ENCODE assay signal across 19 cellular contexts in the genomic region with DNA sequence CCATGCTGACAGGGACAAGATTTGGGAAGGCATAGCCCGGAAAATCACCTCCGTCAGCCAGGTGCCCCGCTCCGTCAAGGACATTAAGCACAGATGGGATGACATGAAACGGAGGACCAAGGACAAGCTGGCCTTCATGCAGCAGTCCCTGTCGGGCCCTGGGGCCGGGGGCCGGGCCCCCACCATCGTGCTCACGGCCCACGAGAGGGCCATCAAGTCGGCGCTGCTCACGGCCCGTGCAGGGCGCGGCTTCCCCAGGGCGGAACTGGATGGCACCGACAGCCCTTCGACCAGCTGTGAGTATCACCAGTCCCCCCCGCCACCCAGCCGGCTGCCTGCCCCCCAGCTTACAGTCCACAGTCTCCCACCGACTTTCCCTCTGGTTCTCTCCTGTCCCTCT.
DNase-seq lines count a peak whose midpoint lies in the region; ATAC-seq and TF ChIP-seq lines count a peak whose summit lies in the region.
"Had no signal": no experiment of that assay in that cellular context is flagged by ENCODE, and none has a peak within 500 bp of the region (broad histone marks: within the 10 kb centered on the region; RNA-seq: fewer than 3 reads in every experiment).

No MANE protein-coding gene starts in this region.

- H3K9me3 Mint-ChIP-seq in activated CD8-positive, alpha-beta T cell treated with anti-CD3 and anti-CD28 coated beads for 36 hours = no peaks in the 10 kb centered on the region
- H3K9me3 Mint-ChIP-seq: activated CD4-positive, alpha-beta T cell treated with anti-CD3 and anti-CD28 coated beads, Interleukin-2, amount 10 ng/mL, durations not matched to agents 24 days and 14 days; IgD-negative memory B cell; naive thymus-derived CD8-positive, alpha-beta T cell had no signal

- H4K8ac ChIP-seq in neuronal stem cell (ENCODE audit: low read depth, low read length) = no peak overlapping the region

- H3K27me3 ChIP-seq in adrenal gland = no peaks in the 10 kb centered on the region
- no peaks in the 10 kb centered on the region for H3K27me3 ChIP-seq in esophagus (ENCODE audit: control insufficient read depth in 1 of 2, insufficient read depth in 2 of 2, low read length in 2 of 2)
- no peaks in the 10 kb centered on the region for H3K27me3 ChIP-seq in neuronal stem cell (ENCODE audit: control insufficient read depth in 3 of 3, insufficient read depth in 3 of 3, low read depth in 1 of 3, low read length in 3 of 3)
- no peaks in the 10 kb centered on the region for H3K27me3 ChIP-seq in thoracic aorta (replicated peaks; ENCODE audit: insufficient read depth)
- H3K27me3 ChIP-seq: colonic mucosa had no signal

- H2BK12ac ChIP-seq in neuronal stem cell (ENCODE audit: low read length) = no peak overlapping the region

- H2AFZ ChIP-seq in neuronal stem cell (ENCODE audit: low read length) = peak overlapping the region; percentile 99

- no peaks in the 10 kb centered on the region for H3K79me1 ChIP-seq in neuronal stem cell (ENCODE audit: low read depth, low read length)

- H2BK120ac ChIP-seq in neuronal stem cell (ENCODE audit: low read depth, low read length) = no peak overlapping the region

- no peak overlapping the region for H3K4me3 Mint-ChIP-seq in activated CD8-positive, alpha-beta T cell treated with anti-CD3 and anti-CD28 coated beads for 36 hours
- H3K4me3 Mint-ChIP-seq: activated CD4-positive, alpha-beta T cell treated with anti-CD3 and anti-CD28 coated beads, Interleukin-2, amount 10 ng/mL, durations not matched to agents 24 days and 14 days; IgD-negative memory B cell; naive thymus-derived CD8-positive, alpha-beta T cell had no signal

- peak overlapping the region; percentile 26 for H3K9ac ChIP-seq in neuronal stem cell (ENCODE audit: low read depth, low read length, poor library complexity)

- H3K27me3 Mint-ChIP-seq in activated CD8-positive, alpha-beta T cell treated with anti-CD3 and anti-CD28 coated beads for 36 hours = no peaks in the 10 kb centered on the region
- H3K27me3 Mint-ChIP-seq: activated CD4-positive, alpha-beta T cell treated with anti-CD3 and anti-CD28 coated beads, Interleukin-2, amount 10 ng/mL, durations not matched to agents 24 days and 14 days; IgD-negative memory B cell; naive thymus-derived CD8-positive, alpha-beta T cell had no signal

- POLR2A ChIA-PET in activated CD8-positive, alpha-beta T cell treated with anti-CD3 and anti-CD28 coated beads for 36 hours (lab: Charles Lee) = interaction anchor here (1.0 kb wide), 1 partner anchor 100 kb away, joined by 3 read pairs; no protein-coding TSS in a partner anchor

- no peak overlapping the region for H3K27ac Mint-ChIP-seq in activated CD8-positive, alpha-beta T cell treated with anti-CD3 and anti-CD28 coated beads for 36 hours
- H3K27ac Mint-ChIP-seq: activated CD4-positive, alpha-beta T cell treated with anti-CD3 and anti-CD28 coated beads, Interleukin-2, amount 10 ng/mL, durations not matched to agents 24 days and 14 days; IgD-negative memory B cell had no signal

- H2AK5ac ChIP-seq in neuronal stem cell (ENCODE audit: low read depth, low read length) = no peak overlapping the region

- no peak overlapping the region for H2BK5ac ChIP-seq in neuronal stem cell (ENCODE audit: low read length)

- no peak overlapping the region for H3K4ac ChIP-seq in neuronal stem cell (ENCODE audit: low read length)

- H3K23ac ChIP-seq in neuronal stem cell (ENCODE audit: low read depth, low read length, poor library complexity) = no peak overlapping the region

- H3K4me1 Mint-ChIP-seq in activated CD8-positive, alpha-beta T cell treated with anti-CD3 and anti-CD28 coated beads for 36 hours (ENCODE audit: low read depth) = no peaks in the 10 kb centered on the region
- H3K4me1 Mint-ChIP-seq: activated CD4-positive, alpha-beta T cell treated with anti-CD3 and anti-CD28 coated beads, Interleukin-2, amount 10 ng/mL, durations not matched to agents 24 days and 14 days had no signal

- no peak overlapping the region for H4K91ac ChIP-seq in neuronal stem cell (ENCODE audit: low read depth, low read length, poor library complexity)

- H3K36me3 ChIP-seq in adrenal gland (replicated peaks in 1 of 2) (peaks cover 0 to 14% of the 10 kb centered on the region in 2 donors), esophagus (ENCODE audit: control insufficient read depth in 2 of 2, insufficient read depth in 2 of 2, low read length in 1 of 2) (peaks cover 0 to 23% of the 10 kb centered on the region in 2 donors), neuronal stem cell (replicated peaks in 1 of 2; ENCODE audit: control insufficient read depth in 2 of 2, insufficient read depth in 2 of 2, low read length in 2 of 2) (peaks cover 0 to 6% of the 10 kb centered on the region in 2 donors), thoracic aorta (peaks cover 15% of the 10 kb centered on the region)
- H3K36me3 ChIP-seq: colonic mucosa had no signal

- H3K4me3 ChIP-seq in adrenal gland (no peak overlapping the region), esophagus (ENCODE audit: low read depth in 1 of 2, low read length in 2 of 2) (no peak overlapping the region), neuronal stem cell (ENCODE audit: low read length in 2 of 2) (no peak overlapping the region), thoracic aorta (no peak overlapping the region)
- H3K4me3 ChIP-seq: colonic mucosa had no signal

- TF ChIP-seq POLR2A in adrenal gland (IDR thresholded peaks at IDR 0.05) = no peak

- no peaks in the 10 kb centered on the region for H3K36me3 Mint-ChIP-seq in activated CD8-positive, alpha-beta T cell treated with anti-CD3 and anti-CD28 coated beads for 36 hours (ENCODE audit: low read depth)

- peak overlapping the region; percentile 61 for H2BK15ac ChIP-seq in neuronal stem cell (ENCODE audit: low read length)

- ATAC-seq in thoracic aorta (ENCODE audit: insufficient number of reproducible peaks, low FRiP score, low read depth) = no peak
- ATAC-seq in activated CD8-positive, alpha-beta T cell treated with anti-CD3 and anti-CD28 coated beads for 36 hours = no peak
- ATAC-seq in HG02610 (IDR thresholded peaks at IDR 0.05; ENCODE audit: unreplicated experiment) = no peak
- no peak for ATAC-seq in GM19395 (IDR thresholded peaks at IDR 0.05; ENCODE audit: unreplicated experiment)
- ATAC-seq: HCT116; naive thymus-derived CD8-positive, alpha-beta T cell had no signal

- DNase-seq in adrenal gland = no peak
- DNase-seq in neuronal stem cell (ENCODE audit: low spot score) = no peak
- DNase-seq in thoracic aorta (ENCODE audit: low spot score) = no peak
- DNase-seq in activated CD8-positive, alpha-beta T cell treated with anti-CD3 and anti-CD28 coated beads for 36 hours = no peak
- DNase-seq in GM10266 (ENCODE audit: extremely low spot score) = no peak
- DNase-seq: activated CD4-positive, alpha-beta T cell treated with anti-CD3 and anti-CD28 coated beads, Interleukin-2, amount 10 ng/mL, durations not matched to agents 24 days and 14 days; aorta; Caco-2; EL; naive thymus-derived CD8-positive, alpha-beta T cell; NCI-H2029; SW 1271 had no signal

- H3K27ac ChIP-seq in adrenal gland (peak overlapping the region in 4 of 5 donors; percentile 0 to 91 (median 57)), esophagus (ENCODE audit: low read depth in 2 of 2, low read length in 1 of 2) (peak overlapping the region; percentile 62 to 80), neuronal stem cell (replicated peaks; ENCODE audit: low read length) (no peak overlapping the region), thoracic aorta (peak overlapping the region; percentile 89 to 95)
- H3K27ac ChIP-seq: HL-60 had no signal

- H3K14ac ChIP-seq in neuronal stem cell (ENCODE audit: low read length) = no peak overlapping the region

- CTCF ChIA-PET in activated CD8-positive, alpha-beta T cell treated with anti-CD3 and anti-CD28 coated beads for 36 hours (lab: Charles Lee) = interaction anchor here (1.7 kb wide), 1 partner anchor 99 kb away, joined by 6 read pairs; no protein-coding TSS in a partner anchor

- intact Hi-C loops in adrenal gland (cut with DNase I) = no loop called here
- intact Hi-C loops in activated CD8-positive, alpha-beta T cell treated with anti-CD3 and anti-CD28 coated beads for 36 hours (cut with micrococcal nuclease) = no loop called here

- no peak overlapping the region for H3K4me2 ChIP-seq in neuronal stem cell (ENCODE audit: insufficient read depth, low read length, poor library complexity, severe bottlenecking)

- H3K18ac ChIP-seq in neuronal stem cell (ENCODE audit: low read length) = peak overlapping the region; percentile 70

- H3K4me1 ChIP-seq in adrenal gland (replicated peaks in 1 of 2) (peaks cover 0 to 11% of the 10 kb centered on the region in 2 donors), esophagus (ENCODE audit: control insufficient read depth in 2 of 2, insufficient read depth in 2 of 2, low read length in 1 of 2) (no peaks in the 10 kb centered on the region), neuronal stem cell (ENCODE audit: control insufficient read depth in 2 of 2, insufficient read depth in 1 of 2, low read depth in 1 of 2, low read length in 2 of 2) (peaks cover 14 to 15% of the 10 kb centered on the region in 2 donors), thoracic aorta (ENCODE audit: control insufficient read depth in 1 of 2, low read depth in 2 of 2) (peaks cover 25 to 42% of the 10 kb centered on the region in 2 donors)
- H3K4me1 ChIP-seq: Caco-2, colonic mucosa had no signal

- WGBS in adrenal gland, 4 donors = 81 to 87% (median 83%) methylated on average over 14 to 23 of the region's 23 CpGs
- 88 to 90% methylated on average over 21 to 23 of the region's 23 CpGs for WGBS in esophagus, 2 donors
- no CpG with 5 or more reads among the region's 23 CpGs for WGBS in neuronal stem cell (ENCODE audit: extremely low coverage in 2 of 2, insufficient read length in 2 of 2, insufficient replicate concordance in 1 of 2), 2 donors

- H3K9me3 ChIP-seq in adrenal gland (replicated peaks in 1 of 3) (no peaks in the 10 kb centered on the region), esophagus (ENCODE audit: control insufficient read depth in 2 of 2, insufficient read depth in 1 of 2, low read depth in 1 of 2, low read length in 1 of 2) (no peaks in the 10 kb centered on the region), neuronal stem cell (replicated peaks in 1 of 2; ENCODE audit: control insufficient read depth in 2 of 2, insufficient read depth in 1 of 2, low read depth in 1 of 2, low read length in 2 of 2) (no peaks in the 10 kb centered on the region), thoracic aorta (no peaks in the 10 kb centered on the region)
- H3K9me3 ChIP-seq: Caco-2, colonic mucosa had no signal

- TF ChIP-seq CTCF in adrenal gland (IDR thresholded peaks at IDR 0.05) (no peak), thoracic aorta (IDR thresholded peaks at IDR 0.05) (no peak), GM10266 (IDR thresholded peaks at IDR 0.05; ENCODE audit: control insufficient read depth, insufficient read depth, low read depth, missing control alignments) (no peak)
- no peak for TF ChIP-seq CTCF in activated CD8-positive, alpha-beta T cell treated with anti-CD3 and anti-CD28 coated beads for 36 hours (IDR thresholded peaks at IDR 0.05)
